1 cellular context compared by ENCODE assay signal in genomic region chr6:156982864-156983263, GRCh38.
TF ChIP-seq lines count a peak whose summit lies in the region.

No MANE protein-coding gene starts in this region.

TF ChIP-seq in HepG2, 621 proteins besides CTCF, POLR2A, EP300 and RAD21:
- TF ChIP-seq ZUFSP (CRISPR knock-in tag; IDR thresholded peaks at IDR 0.05; ENCODE audit: borderline replicate concordance) (0 out of 2 replicates have a peak, but pooled peaks have one; percentile 14), ZNF770 (CRISPR knock-in tag; IDR thresholded peaks at IDR 0.05) (peak; percentile 76)
